Comparison of ENCODE assay signal across 8 cellular contexts in the genomic region with DNA sequence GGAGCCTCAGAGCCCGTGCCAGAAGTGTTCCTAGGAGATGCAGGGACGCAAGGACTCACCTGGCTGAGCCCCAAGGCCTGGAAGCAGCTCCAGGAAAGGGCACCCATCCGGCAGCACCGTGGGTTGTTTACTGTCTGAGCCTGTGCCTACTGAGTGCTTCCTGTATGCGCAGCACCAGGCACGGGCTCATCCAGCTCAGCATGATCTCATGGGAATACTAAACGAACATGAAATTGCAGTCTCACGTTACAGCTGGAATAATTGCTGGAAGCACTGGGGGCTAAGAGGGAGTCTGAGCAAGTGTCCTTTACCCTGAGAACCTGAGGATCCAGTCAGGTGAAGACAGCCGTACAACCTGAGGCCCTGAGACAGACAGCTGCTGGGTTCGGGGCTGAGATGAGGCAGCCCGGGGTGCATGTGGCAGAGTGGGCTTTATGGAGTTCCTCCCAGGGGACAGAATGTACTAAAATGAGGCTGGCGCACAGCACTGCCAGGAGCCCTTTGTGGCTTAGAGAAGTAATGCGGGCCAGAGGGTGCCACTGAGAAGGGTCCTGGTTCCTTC. TPM values are rescaled to one million over a fixed set of nuclear protein-coding genes. Genes with fewer than 3 reads are reported as not detected.
DNase-seq lines count a peak whose midpoint lies in the region; ATAC-seq, FAIRE-seq and TF ChIP-seq lines count a peak whose summit lies in the region.

No MANE protein-coding gene starts in this region.

- TF ChIP-seq CTCF in bronchial epithelial cell (IDR thresholded peaks at IDR 0.05; ENCODE audit: insufficient read depth, low read length, severe bottlenecking) (peak; percentile 6), osteoblast (IDR thresholded peaks at IDR 0.05; ENCODE audit: extremely low read depth, low read depth, low read length) (peak; percentile 22), ovary (IDR thresholded peaks at IDR 0.05) (no peak)

- H3K27ac ChIP-seq in osteoblast (ENCODE audit: low read depth, low read length), result peak overlapping the region; percentile 5
- no peak overlapping the region for H3K27ac ChIP-seq in ovary

- peaks cover 66% of the 10 kb centered on the region for H4K20me1 ChIP-seq in osteoblast (ENCODE audit: insufficient read depth, low read length)

- whole genome bisulfite sequencing in ovary, 3 donors, result 59 to 63% (median 62%) methylated on average over 13 of the region's 13 CpGs

- H3K9me3 ChIP-seq in osteoblast (ENCODE audit: low read depth, low read length), result no peaks in the 10 kb centered on the region
- no peaks in the 10 kb centered on the region for H3K9me3 ChIP-seq in ovary

- H3K36me3 Mint-ChIP-seq in activated T-cell treated with anti-CD3 and anti-CD28 coated beads, Interleukin-2, amount 50 U/mL, for 4 hours (ENCODE audit: insufficient read depth), result peaks cover 4% of the 10 kb centered on the region

- H2AFZ ChIP-seq in osteoblast (ENCODE audit: low read length), result no peak overlapping the region

- H3K27me3 Mint-ChIP-seq in activated T-cell treated with anti-CD3 and anti-CD28 coated beads, Interleukin-2, amount 50 U/mL, for 4 hours (ENCODE audit: low read depth), result no peaks in the 10 kb centered on the region

- peak overlapping the region; percentile 34 for H3K4me2 ChIP-seq in osteoblast (ENCODE audit: insufficient read depth, low read length)

- no peaks in the 10 kb centered on the region for H3K27me3 ChIP-seq in bronchial epithelial cell (ENCODE audit: control insufficient read depth, insufficient read depth, low read length)
- no peaks in the 10 kb centered on the region for H3K27me3 ChIP-seq in osteoblast (ENCODE audit: insufficient read depth, low read length)
- no peaks in the 10 kb centered on the region for H3K27me3 ChIP-seq in ovary

- H3K9me3 Mint-ChIP-seq in activated T-cell treated with anti-CD3 and anti-CD28 coated beads, Interleukin-2, amount 50 U/mL, for 4 hours, result no peaks in the 10 kb centered on the region

- H3K4me3 Mint-ChIP-seq in activated T-cell treated with anti-CD3 and anti-CD28 coated beads, Interleukin-2, amount 50 U/mL, for 4 hours, result no peak overlapping the region

- no peak for ATAC-seq in GM21528 (IDR thresholded peaks at IDR 0.05; ENCODE audit: low FRiP score, unreplicated experiment)
- no peak for ATAC-seq in activated T-cell treated with anti-CD3 and anti-CD28 coated beads, Interleukin-2, amount 50 U/mL, for 4 hours

- intact Hi-C loops in ovary (cut with DNase I), result loop anchor here in 3 of 4 donors (5.0 kb wide), 3 partner anchors 44 to 404 kb away; a partner anchor contains a TSS

- peaks cover 14% of the 10 kb centered on the region for H3K4me1 Mint-ChIP-seq in activated T-cell treated with anti-CD3 and anti-CD28 coated beads, Interleukin-2, amount 50 U/mL, for 4 hours (ENCODE audit: low read depth)

- DNase-seq in DMS79 treated with DMSO at 0.1 percent for 48 hours (lab: John Stamatoyannopoulos, UW) (peak; percentile 65), NCI-H2081 (lab: John Stamatoyannopoulos, UW) (peak; percentile 82 to 93), bronchial epithelial cell (ENCODE audit: low read depth) (peak; percentile 75), osteoblast (ENCODE audit: insufficient read length, low spot score, missing footprints) (peak; percentile 96), HCEC 1CT (no peak), ovary (no peak)
- no peak for DNase-seq in activated T-cell treated with anti-CD3 and anti-CD28 coated beads, Interleukin-2, amount 50 U/mL, for 4 hours

- peaks cover 15% of the 10 kb centered on the region for H3K4me1 ChIP-seq in osteoblast (ENCODE audit: insufficient read depth, low read length)
- H3K4me1 ChIP-seq in ovary (ENCODE audit: insufficient read depth), result peaks cover 2% of the 10 kb centered on the region

- H3K36me3 ChIP-seq in bronchial epithelial cell (ENCODE audit: control insufficient read depth, insufficient read depth, low read length), result peaks cover 12% of the 10 kb centered on the region
- peaks cover 32% of the 10 kb centered on the region for H3K36me3 ChIP-seq in osteoblast (ENCODE audit: insufficient read depth, low read length)
- H3K36me3 ChIP-seq in ovary, result no peaks in the 10 kb centered on the region

- no peak for FAIRE-seq in bronchial epithelial cell (lab: Jason Lieb, UNC)

- TF ChIP-seq EP300 in ovary (IDR thresholded peaks at IDR 0.05), result no peak

- no peak for TF ChIP-seq POLR2A in ovary (IDR thresholded peaks at IDR 0.05)

- no peak overlapping the region for H3K4me3 ChIP-seq in bronchial epithelial cell (ENCODE audit: low read depth, low read length)
- no peak overlapping the region for H3K4me3 ChIP-seq in osteoblast (ENCODE audit: insufficient read depth, low read length)
- no peak overlapping the region for H3K4me3 ChIP-seq in ovary

- H3K79me2 ChIP-seq in osteoblast (ENCODE audit: insufficient read depth, low read length), result peaks cover 37% of the 10 kb centered on the region

RNA-seq across cellular contexts. Expression of a gene that starts 5.4 kb away (rescaled TPM):
- total RNA-seq in bronchial epithelial cell, result 0.26 TPM in 2 replicates
- 0.36 and 0.59 TPM in 2 replicates for total RNA-seq in osteoblast
- 1 to 10 TPM; 1.5 to 4.4 (median 2.5) TPM for total RNA-seq in ovary
- polyA plus RNA-seq in ovary, result 1 to 10 TPM in 1 of 2 donors, under 1 TPM in 1; 0.35 to 2.5 TPM
- 10 to 100 TPM in 1 of 3 donors, 1 to 10 TPM in 2; 7.8 to 10.4 (median 8.8) TPM for total RNA-seq in activated T-cell treated with anti-CD3 and anti-CD28 coated beads, Interleukin-2, amount 50 U/mL, for 4 hours

RNA-seq across cellular contexts. Expression of a gene that starts 10.4 kb away (rescaled TPM):
- 16.3 and 23.7 TPM in 2 replicates for total RNA-seq in bronchial epithelial cell
- total RNA-seq in osteoblast, result 44.5 and 47.0 TPM in 2 replicates
- 10 to 100 TPM; 26.2 to 64.4 (median 50.8) TPM for total RNA-seq in ovary
- polyA plus RNA-seq in ovary, result 10 to 100 TPM in 1 of 2 donors, 1 to 10 TPM in 1; 5.8 to 63.1 TPM
- total RNA-seq in activated T-cell treated with anti-CD3 and anti-CD28 coated beads, Interleukin-2, amount 50 U/mL, for 4 hours, result 100 to 1,000 TPM; 223 to 262 (median 249) TPM

RNA-seq across cellular contexts. Expression of a gene that starts 17.7 kb away (rescaled TPM):
- total RNA-seq in bronchial epithelial cell (1.6 and 1.7 TPM in 2 replicates), osteoblast (6.9 and 8.8 TPM in 2 replicates), ovary (10 to 100 TPM; 10.5 to 31.2 (median 22.0) TPM)
- 10 to 100 TPM in 1 of 2 donors, 1 to 10 TPM in 1; 7.5 to 15.0 TPM for polyA plus RNA-seq in ovary
- 1 to 10 TPM; 8.0 to 9.1 (median 8.1) TPM for total RNA-seq in activated T-cell treated with anti-CD3 and anti-CD28 coated beads, Interleukin-2, amount 50 U/mL, for 4 hours

RNA-seq across cellular contexts. Expression of a gene that starts 33.2 kb away (rescaled TPM):
- 13.2 and 15.5 TPM in 2 replicates for total RNA-seq in bronchial epithelial cell
- 16.8 and 18.5 TPM in 2 replicates for total RNA-seq in osteoblast
- 10 to 100 TPM; 13.6 to 38.9 (median 31.6) TPM for total RNA-seq in ovary
- 10 to 100 TPM in 1 of 2 donors, 1 to 10 TPM in 1; 9.6 to 26.6 TPM for polyA plus RNA-seq in ovary
- total RNA-seq in activated T-cell treated with anti-CD3 and anti-CD28 coated beads, Interleukin-2, amount 50 U/mL, for 4 hours, result 10 to 100 TPM; 10.4 to 14.6 (median 10.9) TPM

RNA-seq across cellular contexts. Expression of a gene that starts 41.6 kb away (rescaled TPM):
- total RNA-seq in bronchial epithelial cell (not detected in 2 replicates), osteoblast (0.29 TPM in 1 of 2 replicates, not detected in the other), ovary (1 to 10 TPM in 6 of 7 donors, under 1 TPM in 1; 0.95 to 3.9 (median 2.5) TPM)
- 1 to 10 TPM in 1 of 2 donors, not detected in 1; 4.7 TPM for polyA plus RNA-seq in ovary
- not detected for total RNA-seq in activated T-cell treated with anti-CD3 and anti-CD28 coated beads, Interleukin-2, amount 50 U/mL, for 4 hours

Comparison
In these comparisons a context has a peak if more than half of its experiments do, and no peak if none do; other contexts are left out.
1. DNase-seq: peak in DMS79 treated with DMSO at 0.1 percent for 48 hours (single experiment), NCI-H2081 (2 of 2), bronchial epithelial cell (single experiment) and osteoblast (single experiment); none in HCEC 1CT (single experiment), ovary (0 of 5) and activated T-cell treated with anti-CD3 and anti-CD28 coated beads, Interleukin-2, amount 50 U/mL, for 4 hours (single experiment).
2. CTCF ChIP-seq: peak in bronchial epithelial cell (single experiment) and osteoblast (single experiment); none in ovary (0 of 3).